Comparison of ENCODE assay signal across 9 cellular contexts in the genomic region with DNA sequence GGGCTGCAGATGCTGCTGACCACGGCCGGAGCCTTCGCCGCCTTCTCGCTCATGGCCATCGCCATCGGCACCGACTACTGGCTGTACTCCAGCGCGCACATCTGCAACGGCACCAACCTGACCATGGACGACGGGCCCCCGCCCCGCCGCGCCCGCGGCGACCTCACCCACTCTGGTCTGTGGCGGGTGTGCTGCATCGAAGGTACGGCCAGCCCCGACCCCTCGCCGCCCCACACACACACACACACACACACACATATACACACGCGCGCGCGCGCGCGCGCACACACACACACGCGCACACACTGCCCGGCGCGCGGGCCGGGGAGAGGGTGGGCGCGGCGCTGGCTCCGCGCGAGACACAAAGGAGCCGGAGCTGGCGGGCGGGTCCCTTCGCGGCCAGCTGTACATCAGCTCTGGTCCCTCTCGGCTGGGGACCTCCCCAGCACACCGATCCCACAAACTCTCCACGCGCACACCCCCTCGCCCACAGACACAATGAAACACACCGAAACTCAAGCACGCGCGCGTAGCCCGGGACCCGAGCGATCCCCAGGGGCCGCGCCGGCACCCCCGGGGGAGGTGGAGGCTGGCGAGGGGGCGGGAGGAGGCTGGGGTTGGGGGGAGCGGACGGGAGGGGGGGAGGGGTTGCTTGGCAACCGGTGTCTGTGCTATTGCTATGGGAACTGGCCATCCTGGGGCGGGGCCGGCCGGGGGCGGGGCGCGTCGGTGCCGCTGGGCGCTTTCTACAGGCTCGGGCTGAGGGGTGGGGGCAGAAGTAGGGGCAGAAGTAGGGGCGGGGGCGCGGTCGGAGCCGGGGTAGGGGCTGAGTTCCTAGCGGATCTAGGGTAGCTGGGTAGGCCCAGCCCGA. TPM values are rescaled to one million over a fixed set of nuclear protein-coding genes. Genes with fewer than 3 reads are reported as not detected.
DNase-seq lines count a peak whose midpoint lies in the region; ATAC-seq and TF ChIP-seq lines count a peak whose summit lies in the region.
"Had no signal": no experiment of that assay in that cellular context is flagged by ENCODE, and none has a peak within 500 bp of the region (broad histone marks: within the 10 kb centered on the region; RNA-seq: fewer than 3 reads in every experiment).

No MANE protein-coding gene starts in this region.

- no peak for TF ChIP-seq EP300 in Ishikawa (IDR thresholded peaks at IDR 0.05; ENCODE audit: borderline replicate concordance)

- TF ChIP-seq RAD21 in Ishikawa (IDR thresholded peaks at IDR 0.05; ENCODE audit: low read depth): no peak

- no peak overlapping the region for H3K4me2 ChIP-seq in OCI-LY7 (ENCODE audit: low read length)

- BruUV-seq in OCI-LY7 (replicated peaks; lab: Mats Ljungman, UMichigan): no TSS peak

- intact Hi-C loops in CD4-positive, alpha-beta T cell (cut with DNase I, micrococcal nuclease): no loop called here
- intact Hi-C loops in OCI-LY7 (cut with micrococcal nuclease; ENCODE audit: unreplicated experiment): no loop called here

- H3K4me1 Mint-ChIP-seq in CD4-positive, alpha-beta T cell (ENCODE audit: low read depth): peaks cover 16% of the 10 kb centered on the region
- H3K4me1 Mint-ChIP-seq in activated naive CD8-positive, alpha-beta T cell (ENCODE audit: low read depth): peaks cover 13% of the 10 kb centered on the region

- H3K4me1 ChIP-seq in iPS-15b (ENCODE audit: control insufficient read depth, insufficient read depth, low read length): no peaks in the 10 kb centered on the region
- no peaks in the 10 kb centered on the region for H3K4me1 ChIP-seq in OCI-LY7 (ENCODE audit: insufficient read depth, low read length, poor library complexity, severe bottlenecking)

- peak overlapping the region; percentile 25 for H3K4me3 Mint-ChIP-seq in CD4-positive, alpha-beta T cell
- H3K4me3 Mint-ChIP-seq in activated naive CD8-positive, alpha-beta T cell: peak overlapping the region; percentile 66

- ATAC-seq in CD4-positive, alpha-beta T cell (ENCODE audit: poor library complexity): no peak
- no peak for ATAC-seq in HG02970 (IDR thresholded peaks at IDR 0.05; ENCODE audit: low FRiP score, unreplicated experiment)
- ATAC-seq: HCT116 had no signal

- no peaks in the 10 kb centered on the region for H3K36me3 Mint-ChIP-seq in CD4-positive, alpha-beta T cell (ENCODE audit: low read depth)
- no peaks in the 10 kb centered on the region for H3K36me3 Mint-ChIP-seq in activated naive CD8-positive, alpha-beta T cell

- no peak overlapping the region for H3K9ac ChIP-seq in iPS-15b (ENCODE audit: low read depth, low read length)

- H3K9me3 ChIP-seq in CD4-positive, alpha-beta T cell (ENCODE audit: control insufficient read depth, low read length): no peaks in the 10 kb centered on the region
- H3K9me3 ChIP-seq in iPS-15b (ENCODE audit: control insufficient read depth, insufficient read depth, low read length) (no peaks in the 10 kb centered on the region), OCI-LY7 (ENCODE audit: low read length) (no peaks in the 10 kb centered on the region)

- no peak overlapping the region for H3K27ac Mint-ChIP-seq in CD4-positive, alpha-beta T cell
- no peak overlapping the region for H3K27ac Mint-ChIP-seq in activated naive CD8-positive, alpha-beta T cell

- H3K27me3 Mint-ChIP-seq in CD4-positive, alpha-beta T cell: peaks cover 68% of the 10 kb centered on the region
- H3K27me3 Mint-ChIP-seq in activated naive CD8-positive, alpha-beta T cell: peaks cover 47% of the 10 kb centered on the region

- peak overlapping the region; percentile 77 for H3K4me3 ChIP-seq in iPS-15b (ENCODE audit: low read depth, low read length)
- no peak overlapping the region for H3K4me3 ChIP-seq in OCI-LY7 (ENCODE audit: low read depth, low read length, poor library complexity, severe bottlenecking)

- DNase-seq in CD4-positive, alpha-beta T cell: no peak
- peak; percentile 33 to 58 for DNase-seq in stimulated activated CD4-positive, alpha-beta T cell treated with anti-CD3 and anti-CD28 coated beads, Interleukin-2, amount 100 ng/mL, for 24 hours
- DNase-seq in OCI-LY7 (ENCODE audit: low spot score): no peak
- DNase-seq in NCI-H2029 (lab: John Stamatoyannopoulos, UW): no peak

- no peak for TF ChIP-seq CTCF in CD4-positive, alpha-beta T cell (IDR thresholded peaks at IDR 0.05)
- no peak for TF ChIP-seq CTCF in OCI-LY7 (conservative IDR thresholded peaks at IDR 0.05; ENCODE audit: low read length)

- H2AFZ ChIP-seq in OCI-LY7 (ENCODE audit: low read length): no peak overlapping the region

- CTCF ChIA-PET in CD4-positive, alpha-beta T cell (lab: Charles Lee): no interaction called here
- CTCF ChIA-PET in OCI-LY7 (lab: Charles Lee; ENCODE audit: unreplicated experiment): no interaction called here

- no peaks in the 10 kb centered on the region for H3K9me2 ChIP-seq in OCI-LY7 (ENCODE audit: insufficient read depth, low read length)

- H3K9me3 Mint-ChIP-seq in CD4-positive, alpha-beta T cell: no peaks in the 10 kb centered on the region
- H3K9me3 Mint-ChIP-seq in activated naive CD8-positive, alpha-beta T cell (ENCODE audit: low read depth): no peaks in the 10 kb centered on the region

- H4K20me1 ChIP-seq in OCI-LY7 (ENCODE audit: insufficient read depth, low read length): no peaks in the 10 kb centered on the region

- no peaks in the 10 kb centered on the region for H3K79me2 ChIP-seq in OCI-LY7 (ENCODE audit: insufficient read depth, low read depth, low read length)

- POLR2A ChIA-PET in CD4-positive, alpha-beta T cell (lab: Charles Lee): no interaction called here
- POLR2A ChIA-PET in OCI-LY7 (lab: Charles Lee): interaction anchor here (0.8 kb wide), 1 partner anchor 82 kb away, joined by 3 read pairs; no protein-coding TSS in a partner anchor

- H3K27ac ChIP-seq in CD4-positive, alpha-beta T cell (ENCODE audit: low read depth, low read length): no peak overlapping the region
- H3K27ac ChIP-seq in OCI-LY7 (ENCODE audit: low read depth, low read length, poor library complexity, severe bottlenecking): no peak overlapping the region

- H3K27me3 ChIP-seq in CD4-positive, alpha-beta T cell (ENCODE audit: control insufficient read depth, insufficient read depth, low read length): peaks cover 65% of the 10 kb centered on the region
- H3K27me3 ChIP-seq in iPS-15b (ENCODE audit: control insufficient read depth, insufficient read depth, low read length): peaks cover 46% of the 10 kb centered on the region

- H3K36me3 ChIP-seq in iPS-15b (ENCODE audit: control insufficient read depth, insufficient read depth, low read length) (no peaks in the 10 kb centered on the region), OCI-LY7 (ENCODE audit: insufficient read depth, low read length) (no peaks in the 10 kb centered on the region)

TF ChIP-seq in Ishikawa, 13 proteins besides CTCF, POLR2A, EP300 and RAD21:
- TF ChIP-seq FOXM1 (IDR thresholded peaks at IDR 0.05; ENCODE audit: borderline replicate concordance, low read depth) (no peak), CREB1 (IDR thresholded peaks at IDR 0.05; ENCODE audit: low read depth) (no peak), ZBTB7A (IDR thresholded peaks at IDR 0.05; ENCODE audit: low read depth) (0 out of 2 replicates have a peak, but pooled peaks have one; percentile 31), TCF12 (IDR thresholded peaks at IDR 0.05; ENCODE audit: low read depth) (no peak), YY1 (IDR thresholded peaks at IDR 0.05; ENCODE audit: low read depth) (no peak), EGR1 (IDR thresholded peaks at IDR 0.05) (no peak), NFIC (IDR thresholded peaks at IDR 0.05) (no peak), CEBPB (IDR thresholded peaks at IDR 0.05) (no peak), TEAD4 (IDR thresholded peaks at IDR 0.05) (no peak), TAF1 (IDR thresholded peaks at IDR 0.05; ENCODE audit: low read depth) (no peak)
- TF ChIP-seq, protein P1, sequence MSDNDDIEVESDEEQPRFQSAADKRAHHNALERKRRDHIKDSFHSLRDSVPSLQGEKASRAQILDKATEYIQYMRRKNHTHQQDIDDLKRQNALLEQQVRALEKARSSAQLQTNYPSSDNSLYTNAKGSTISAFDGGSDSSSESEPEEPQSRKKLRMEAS (IDR thresholded peaks at IDR 0.05): peak; percentile 29; the same call in 1 of the 2 replicates
- TF ChIP-seq, protein P2, sequence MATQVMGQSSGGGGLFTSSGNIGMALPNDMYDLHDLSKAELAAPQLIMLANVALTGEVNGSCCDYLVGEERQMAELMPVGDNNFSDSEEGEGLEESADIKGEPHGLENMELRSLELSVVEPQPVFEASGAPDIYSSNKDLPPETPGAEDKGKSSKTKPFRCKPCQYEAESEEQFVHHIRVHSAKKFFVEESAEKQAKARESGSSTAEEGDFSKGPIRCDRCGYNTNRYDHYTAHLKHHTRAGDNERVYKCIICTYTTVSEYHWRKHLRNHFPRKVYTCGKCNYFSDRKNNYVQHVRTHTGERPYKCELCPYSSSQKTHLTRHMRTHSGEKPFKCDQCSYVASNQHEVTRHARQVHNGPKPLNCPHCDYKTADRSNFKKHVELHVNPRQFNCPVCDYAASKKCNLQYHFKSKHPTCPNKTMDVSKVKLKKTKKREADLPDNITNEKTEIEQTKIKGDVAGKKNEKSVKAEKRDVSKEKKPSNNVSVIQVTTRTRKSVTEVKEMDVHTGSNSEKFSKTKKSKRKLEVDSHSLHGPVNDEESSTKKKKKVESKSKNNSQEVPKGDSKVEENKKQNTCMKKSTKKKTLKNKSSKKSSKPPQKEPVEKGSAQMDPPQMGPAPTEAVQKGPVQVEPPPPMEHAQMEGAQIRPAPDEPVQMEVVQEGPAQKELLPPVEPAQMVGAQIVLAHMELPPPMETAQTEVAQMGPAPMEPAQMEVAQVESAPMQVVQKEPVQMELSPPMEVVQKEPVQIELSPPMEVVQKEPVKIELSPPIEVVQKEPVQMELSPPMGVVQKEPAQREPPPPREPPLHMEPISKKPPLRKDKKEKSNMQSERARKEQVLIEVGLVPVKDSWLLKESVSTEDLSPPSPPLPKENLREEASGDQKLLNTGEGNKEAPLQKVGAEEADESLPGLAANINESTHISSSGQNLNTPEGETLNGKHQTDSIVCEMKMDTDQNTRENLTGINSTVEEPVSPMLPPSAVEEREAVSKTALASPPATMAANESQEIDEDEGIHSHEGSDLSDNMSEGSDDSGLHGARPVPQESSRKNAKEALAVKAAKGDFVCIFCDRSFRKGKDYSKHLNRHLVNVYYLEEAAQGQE (IDR thresholded peaks at IDR 0.05; ENCODE audit: low read depth): no peak
- TF ChIP-seq, protein P3, sequence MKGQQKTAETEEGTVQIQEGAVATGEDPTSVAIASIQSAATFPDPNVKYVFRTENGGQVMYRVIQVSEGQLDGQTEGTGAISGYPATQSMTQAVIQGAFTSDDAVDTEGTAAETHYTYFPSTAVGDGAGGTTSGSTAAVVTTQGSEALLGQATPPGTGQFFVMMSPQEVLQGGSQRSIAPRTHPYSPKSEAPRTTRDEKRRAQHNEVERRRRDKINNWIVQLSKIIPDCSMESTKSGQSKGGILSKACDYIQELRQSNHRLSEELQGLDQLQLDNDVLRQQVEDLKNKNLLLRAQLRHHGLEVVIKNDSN (IDR thresholded peaks at IDR 0.05): no peak

RNA-seq across cellular contexts. Expression of a gene that starts 0.7 kb away (rescaled TPM):
- total RNA-seq in CD4-positive, alpha-beta T cell: not detected
- not detected in 2 replicates for total RNA-seq in OCI-LY7 (2014; rRNA removed; shearing (Covaris generic))
- not detected in 2 replicates for total RNA-seq in OCI-LY7 (2022)

Comparison
In these comparisons a context has a peak if more than half of its experiments do, and no peak if none do; other contexts are left out.
1. DNase-seq: peak in stimulated activated CD4-positive, alpha-beta T cell treated with anti-CD3 and anti-CD28 coated beads, Interleukin-2, amount 100 ng/mL, for 24 hours (2 of 2); none in CD4-positive, alpha-beta T cell (0 of 10), OCI-LY7 (single experiment) and NCI-H2029 (single experiment).